ENCODE assay signal across 10 cellular contexts in genomic region chr17:57552114-57552601, GRCh38.
DNase-seq lines count a peak whose midpoint lies in the region; ATAC-seq and TF ChIP-seq lines count a peak whose summit lies in the region.
"Had no signal": no experiment of that assay in that cellular context is flagged by ENCODE, and none has a peak within 500 bp of the region (broad histone marks: within the 10 kb centered on the region; RNA-seq: fewer than 3 reads in every experiment).

No MANE protein-coding gene starts in this region.

- TF ChIP-seq POLR2A in right lobe of liver (IDR thresholded peaks at IDR 0.05) (no peak), sigmoid colon (IDR thresholded peaks at IDR 0.05) (no peak)

- H3K27me3 ChIP-seq in right lobe of liver (no peaks in the 10 kb centered on the region), sigmoid colon (no peaks in the 10 kb centered on the region)

- no peaks in the 10 kb centered on the region for H3K9me3 ChIP-seq in right lobe of liver
- no peaks in the 10 kb centered on the region for H3K9me3 ChIP-seq in sigmoid colon

- H3K27ac ChIP-seq in right lobe of liver (no peak overlapping the region), sigmoid colon (no peak overlapping the region)
- H3K27ac ChIP-seq: C4-2B, skin epidermis had no signal

- H3K4me3 ChIP-seq in astrocyte of the cerebellum (ENCODE audit: low read depth, low read length) (no peak overlapping the region), right lobe of liver (no peak overlapping the region), sigmoid colon (no peak overlapping the region)
- H3K4me3 ChIP-seq: skin epidermis had no signal

- intact Hi-C loops in right lobe of liver (cut with DNase I) (no loop called here), sigmoid colon (cut with DNase I) (no loop called here)

- 70% methylated on average over 10 of the region's 11 CpGs for WGBS in right lobe of liver (ENCODE audit: insufficient coverage, low coverage, low lambda C conversion rate, missing lambda C conversion rate)
- WGBS in sigmoid colon, 2 donors, result 50 to 86% methylated on average over 11 of the region's 11 CpGs

- peak; percentile 32 for DNase-seq in NOMO-1 treated with DMSO at 0.1 percent for 48 hours (lab: John Stamatoyannopoulos, UW; ENCODE audit: unreplicated experiment)
- DNase-seq in NOMO-1 treated with dmso at 0.1 percent for 144 hours (lab: John Stamatoyannopoulos, UW; ENCODE audit: unreplicated experiment), result no peak
- peak; percentile 31 for DNase-seq in LHCN-M2 (ENCODE audit: low read depth)
- no peak for DNase-seq in astrocyte of the cerebellum (ENCODE audit: low read depth)
- no peak for DNase-seq in right lobe of liver
- no peak for DNase-seq in occipital lobe (lab: John Stamatoyannopoulos, UW)
- DNase-seq in sigmoid colon, result no peak

- H3K36me3 ChIP-seq in right lobe of liver (no peaks in the 10 kb centered on the region), sigmoid colon (no peaks in the 10 kb centered on the region)

- in situ Hi-C loops in astrocyte of the cerebellum (cut with HindIII; ENCODE audit: low sequenced_read_pairs), result no loop called here

- TF ChIP-seq CTCF in astrocyte of the cerebellum (IDR thresholded peaks at IDR 0.05; ENCODE audit: low read depth, low read length, missing control alignments) (peak; percentile 83), right lobe of liver (IDR thresholded peaks at IDR 0.05) (peak in 3 of 4 donors; percentile 13 to 23 (median 17)), sigmoid colon (IDR thresholded peaks at IDR 0.05) (peak in 2 of 4 experiments; percentile 13 to 39)

- no peak for TF ChIP-seq EP300 in sigmoid colon (IDR thresholded peaks at IDR 0.05)

- ATAC-seq in right lobe of liver (no peak), HG03457 (IDR thresholded peaks at IDR 0.05; ENCODE audit: unreplicated experiment) (no peak)

- H3K4me1 ChIP-seq in right lobe of liver (no peaks in the 10 kb centered on the region), sigmoid colon (peaks cover 0 to 35% (median 24%) of the 10 kb centered on the region in 4 donors)

Comparison
In these comparisons a context has a peak if more than half of its experiments do, and no peak if none do; other contexts are left out.
1. DNase-seq: peak in NOMO-1 treated with DMSO at 0.1 percent for 48 hours (single experiment) and LHCN-M2 (single experiment); none in NOMO-1 treated with dmso at 0.1 percent for 144 hours (single experiment), astrocyte of the cerebellum (single experiment), right lobe of liver (0 of 3), occipital lobe (single experiment) and sigmoid colon (single experiment).